Comparison of ENCODE assay signal across 18 cellular contexts in genomic region chr9:71678999-71679398, GRCh38.
DNase-seq lines count a peak whose midpoint lies in the region; ATAC-seq and TF ChIP-seq lines count a peak whose summit lies in the region.
"Had no signal": no experiment of that assay in that cellular context is flagged by ENCODE, and none has a peak within 500 bp of the region (broad histone marks: within the 10 kb centered on the region; RNA-seq: fewer than 3 reads in every experiment).

No MANE protein-coding gene starts in this region.

- H3K4me1 ChIP-seq in uterus, result no peaks in the 10 kb centered on the region

- no peak for ATAC-seq in HG02610 (IDR thresholded peaks at IDR 0.05; ENCODE audit: unreplicated experiment)
- ATAC-seq in left lobe of liver, result no peak
- ATAC-seq in HG03025 (IDR thresholded peaks at IDR 0.05; ENCODE audit: low FRiP score, unreplicated experiment), result no peak
- ATAC-seq: stimulated activated effector memory CD8-positive, alpha-beta T cell treated with anti-CD3 and anti-CD28 coated beads, Interleukin-12 subunit alpha, Interleukin-12 subunit beta, amount 100 ng/mL, for 72 hours had no signal

- no peak overlapping the region for H3K4me3 Mint-ChIP-seq in activated T-cell treated with anti-CD3 and anti-CD28 coated beads, Interleukin-2, amount 50 U/mL, for 24 hours
- no peak overlapping the region for H3K4me3 Mint-ChIP-seq in nephron
- H3K4me3 Mint-ChIP-seq: activated naive CD8-positive, alpha-beta T cell treated with anti-CD3 and anti-CD28 coated beads for 36 hours; stimulated activated effector memory CD8-positive, alpha-beta T cell treated with anti-CD3 and anti-CD28 coated beads, Interleukin-12 subunit alpha, Interleukin-12 subunit beta, amount 100 ng/mL, for 72 hours had no signal

- peaks cover 24% of the 10 kb centered on the region for H3K4me1 Mint-ChIP-seq in activated T-cell treated with anti-CD3 and anti-CD28 coated beads, Interleukin-2, amount 50 U/mL, for 24 hours (ENCODE audit: low read depth)
- peaks cover 49% of the 10 kb centered on the region for H3K4me1 Mint-ChIP-seq in nephron

- H3K9me3 Mint-ChIP-seq in activated T-cell treated with anti-CD3 and anti-CD28 coated beads, Interleukin-2, amount 50 U/mL, for 24 hours, result no peaks in the 10 kb centered on the region
- peaks cover 2% of the 10 kb centered on the region for H3K9me3 Mint-ChIP-seq in nephron
- H3K9me3 Mint-ChIP-seq: stimulated activated effector memory CD8-positive, alpha-beta T cell treated with anti-CD3 and anti-CD28 coated beads, Interleukin-12 subunit alpha, Interleukin-12 subunit beta, amount 100 ng/mL, for 72 hours had no signal

- H3K27me3 ChIP-seq in uterus, result no peaks in the 10 kb centered on the region
- H3K27me3 ChIP-seq: BLaER1, body of pancreas, right atrium auricular region had no signal

- peaks cover 36% of the 10 kb centered on the region for H3K36me3 Mint-ChIP-seq in activated T-cell treated with anti-CD3 and anti-CD28 coated beads, Interleukin-2, amount 50 U/mL, for 24 hours (ENCODE audit: low read depth)
- no peaks in the 10 kb centered on the region for H3K36me3 Mint-ChIP-seq in nephron (ENCODE audit: low read depth)

- no peaks in the 10 kb centered on the region for H3K27me3 Mint-ChIP-seq in activated T-cell treated with anti-CD3 and anti-CD28 coated beads, Interleukin-2, amount 50 U/mL, for 24 hours
- no peaks in the 10 kb centered on the region for H3K27me3 Mint-ChIP-seq in nephron (ENCODE audit: low read depth)
- H3K27me3 Mint-ChIP-seq: activated naive CD8-positive, alpha-beta T cell treated with anti-CD3 and anti-CD28 coated beads for 36 hours had no signal

- no peaks in the 10 kb centered on the region for H3K9me3 ChIP-seq in uterus
- H3K9me3 ChIP-seq: BLaER1, body of pancreas, right atrium auricular region, thoracic aorta had no signal

- no peak for DNase-seq in activated T-cell treated with anti-CD3 and anti-CD28 coated beads, Interleukin-2, amount 50 U/mL, for 24 hours
- DNase-seq in activated T-cell treated with anti-CD3 and anti-CD28 coated beads for 4 hours (no peak), fibroblast of gingiva (ENCODE audit: low read depth) (peak; percentile 69), left lobe of liver (ENCODE audit: low spot score) (no peak), uterus (no peak)
- DNase-seq: 8988T; activated naive CD8-positive, alpha-beta T cell treated with anti-CD3 and anti-CD28 coated beads for 36 hours; body of pancreas; H7; NCI-H524 had no signal

- intact Hi-C loops in uterus (cut with DNase I; ENCODE audit: low total_unique reads), result no loop called here

- H3K27ac Mint-ChIP-seq in activated T-cell treated with anti-CD3 and anti-CD28 coated beads, Interleukin-2, amount 50 U/mL, for 24 hours, result peak overlapping the region; percentile 31
- peak overlapping the region; percentile 25 to 60 (median 31) for H3K27ac Mint-ChIP-seq in nephron
- H3K27ac Mint-ChIP-seq: activated naive CD8-positive, alpha-beta T cell treated with anti-CD3 and anti-CD28 coated beads for 36 hours had no signal

- H3K36me3 ChIP-seq in uterus, result no peaks in the 10 kb centered on the region
- H3K36me3 ChIP-seq: BLaER1, right atrium auricular region, thoracic aorta had no signal

- TF ChIP-seq POLR2A in uterus (IDR thresholded peaks at IDR 0.05), result no peak

- H3K27ac ChIP-seq in uterus, result no peak overlapping the region
- H3K27ac ChIP-seq: BLaER1, SK-N-MC, thoracic aorta had no signal

- no peak overlapping the region for H3K4me3 ChIP-seq in uterus
- H3K4me3 ChIP-seq: BLaER1, body of pancreas, right atrium auricular region, SK-N-MC, thoracic aorta had no signal

- TF ChIP-seq CTCF in nephron (IDR thresholded peaks at IDR 0.05; ENCODE audit: unreplicated experiment in 3 of 3) (no peak), uterus (IDR thresholded peaks at IDR 0.05) (no peak)
